Comparison of ENCODE assay signal across 8 cellular contexts in genomic region chr12:110743571-110744093, GRCh38. TPM values are rescaled to one million over a fixed set of nuclear protein-coding genes. Genes with fewer than 3 reads are reported as not detected.
DNase-seq lines count a peak whose midpoint lies in the region; ATAC-seq and TF ChIP-seq lines count a peak whose summit lies in the region.

No MANE protein-coding gene starts in this region.

- H3K4me3 ChIP-seq in fibroblast of pulmonary artery (replicated peaks; ENCODE audit: low read depth, low read length), result peak overlapping the region; percentile 61

- H3K27me3 Mint-ChIP-seq in activated CD4-positive, alpha-beta T cell treated with anti-CD3 and anti-CD28 coated beads, Interleukin-2, amount 10 ng/mL, durations not matched to agents 24 days and 14 days, result no peaks in the 10 kb centered on the region
- no peaks in the 10 kb centered on the region for H3K27me3 Mint-ChIP-seq in T-helper 17 cell
- H3K27me3 Mint-ChIP-seq in neural crest cell (ENCODE audit: low read depth), result no peaks in the 10 kb centered on the region

- no peaks in the 10 kb centered on the region for H3K9me3 Mint-ChIP-seq in activated CD4-positive, alpha-beta T cell treated with anti-CD3 and anti-CD28 coated beads, Interleukin-2, amount 10 ng/mL, durations not matched to agents 24 days and 14 days
- H3K9me3 Mint-ChIP-seq in neural crest cell, result no peaks in the 10 kb centered on the region

- H3K36me3 Mint-ChIP-seq in activated CD4-positive, alpha-beta T cell treated with anti-CD3 and anti-CD28 coated beads, Interleukin-2, amount 10 ng/mL, durations not matched to agents 24 days and 14 days (ENCODE audit: low read depth), result peaks cover 31% of the 10 kb centered on the region
- H3K36me3 Mint-ChIP-seq in T-helper 17 cell (ENCODE audit: low read depth), result peaks cover 5% of the 10 kb centered on the region
- H3K36me3 Mint-ChIP-seq in neural crest cell (ENCODE audit: low read depth), result no peaks in the 10 kb centered on the region

- H3K27ac Mint-ChIP-seq in activated CD4-positive, alpha-beta T cell treated with anti-CD3 and anti-CD28 coated beads, Interleukin-2, amount 10 ng/mL, durations not matched to agents 24 days and 14 days, result peak overlapping the region; percentile 67
- H3K27ac Mint-ChIP-seq in T-helper 17 cell (peak overlapping the region; percentile 96), neural crest cell (ENCODE audit: unreplicated experiment) (peak overlapping the region; percentile 3)

- no peak for ATAC-seq in T-helper 17 cell
- ATAC-seq in HG03469 (IDR thresholded peaks at IDR 0.05; ENCODE audit: unreplicated experiment), result no peak

- intact Hi-C loops in activated CD4-positive, alpha-beta T cell treated with anti-CD3 and anti-CD28 coated beads, Interleukin-2, amount 10 ng/mL, durations not matched to agents 24 days and 14 days (cut with micrococcal nuclease), result loop anchor here (2.0 kb wide), 1 partner anchor 19 kb away; no protein-coding TSS in a partner anchor

- TF ChIP-seq CTCF in fibroblast of pulmonary artery (IDR thresholded peaks at IDR 0.05; ENCODE audit: low read length, missing control alignments), result no peak
- no peak for TF ChIP-seq CTCF in neural crest cell (conservative IDR thresholded peaks at IDR 0.05)

- H3K4me1 Mint-ChIP-seq in activated CD4-positive, alpha-beta T cell treated with anti-CD3 and anti-CD28 coated beads, Interleukin-2, amount 10 ng/mL, durations not matched to agents 24 days and 14 days, result peaks cover 28% of the 10 kb centered on the region
- H3K4me1 Mint-ChIP-seq in T-helper 17 cell (peaks cover 31% of the 10 kb centered on the region), neural crest cell (peaks cover 43% of the 10 kb centered on the region)

- no peaks in the 10 kb centered on the region for H3K9me3 ChIP-seq in T-helper 17 cell (ENCODE audit: control insufficient read depth, low read length, poor library complexity, severe bottlenecking)

- no peak for DNase-seq in activated CD4-positive, alpha-beta T cell treated with anti-CD3 and anti-CD28 coated beads, Interleukin-2, amount 10 ng/mL, durations not matched to agents 24 days and 14 days
- no peak for DNase-seq in activated CD4-positive, alpha-beta T cell treated with anti-CD3 and anti-CD28 coated beads, Interleukin-2, amount 50 U/mL, for 48 hours
- DNase-seq in T-helper 17 cell, result no peak
- DNase-seq in fibroblast of pulmonary artery (ENCODE audit: low read depth), result peak; percentile 46
- DNase-seq in neural crest cell (ENCODE audit: low read depth, low spot score), result peak; percentile 10
- no peak for DNase-seq in pons (ENCODE audit: low spot score)
- no peak for DNase-seq in NCI-H524 treated with DMSO at 0.1 percent for 48 hours (lab: John Stamatoyannopoulos, UW)

- peak overlapping the region; percentile 99 for H3K4me3 Mint-ChIP-seq in activated CD4-positive, alpha-beta T cell treated with anti-CD3 and anti-CD28 coated beads, Interleukin-2, amount 10 ng/mL, durations not matched to agents 24 days and 14 days
- H3K4me3 Mint-ChIP-seq in T-helper 17 cell (peak overlapping the region; percentile 99), neural crest cell (peak overlapping the region; percentile 99)

RNA-seq across cellular contexts. Expression of gene PPP1CC, which starts 0.9 kb away (rescaled TPM):
- 459 and 489 TPM in 2 replicates for total RNA-seq in activated CD4-positive, alpha-beta T cell treated with anti-CD3 and anti-CD28 coated beads, Interleukin-2, amount 10 ng/mL, durations not matched to agents 24 days and 14 days
- total RNA-seq in T-helper 17 cell (100 to 1,000 TPM; 140 to 149 TPM), neural crest cell (288 and 293 TPM in 2 replicates)

RNA-seq across cellular contexts. Expression of gene HVCN1, which starts 54.7 kb away (rescaled TPM):
- 17.9 and 18.0 TPM in 2 replicates for total RNA-seq in activated CD4-positive, alpha-beta T cell treated with anti-CD3 and anti-CD28 coated beads, Interleukin-2, amount 10 ng/mL, durations not matched to agents 24 days and 14 days
- total RNA-seq in T-helper 17 cell (1 to 10 TPM; 4.6 to 8.8 TPM), neural crest cell (3.8 and 4.9 TPM in 2 replicates)

Comparison
In these comparisons a context has a peak if more than half of its experiments do, and no peak if none do; other contexts are left out.
1. DNase-seq: peak in fibroblast of pulmonary artery (single experiment) and neural crest cell (single experiment); none in activated CD4-positive, alpha-beta T cell treated with anti-CD3 and anti-CD28 coated beads, Interleukin-2, amount 10 ng/mL, durations not matched to agents 24 days and 14 days (single experiment), activated CD4-positive, alpha-beta T cell treated with anti-CD3 and anti-CD28 coated beads, Interleukin-2, amount 50 U/mL, for 48 hours (0 of 2), T-helper 17 cell (0 of 3), pons (single experiment) and NCI-H524 treated with DMSO at 0.1 percent for 48 hours (single experiment).
2. H3K27ac Mint-ChIP-seq: peak in every context shown above with its lines; median percentile 96 in T-helper 17 cell; 67 in activated CD4-positive, alpha-beta T cell treated with anti-CD3 and anti-CD28 coated beads, Interleukin-2, amount 10 ng/mL, durations not matched to agents 24 days and 14 days; 3 in neural crest cell.
3. Peak in every context shown above with its lines, with median percentiles within 50 percentile points of each other: H3K4me3 Mint-ChIP-seq.